Comparison of ENCODE assay signal across 19 cellular contexts in genomic region chr7:31958216-31958615, GRCh38.
DNase-seq lines count a peak whose midpoint lies in the region; ATAC-seq and TF ChIP-seq lines count a peak whose summit lies in the region.
"Had no signal": no experiment of that assay in that cellular context is flagged by ENCODE, and none has a peak within 500 bp of the region (broad histone marks: within the 10 kb centered on the region; RNA-seq: fewer than 3 reads in every experiment).

No MANE protein-coding gene starts in this region.

- peaks cover 51% of the 10 kb centered on the region for H3K4me1 Mint-ChIP-seq in chondrocyte (ENCODE audit: low read depth)
- H3K4me1 Mint-ChIP-seq in osteocyte (ENCODE audit: unreplicated experiment): peaks cover 61% of the 10 kb centered on the region
- H3K4me1 Mint-ChIP-seq: nephron progenitor cell had no signal

- no peak for ATAC-seq in GM21381 (IDR thresholded peaks at IDR 0.05; ENCODE audit: unreplicated experiment)
- ATAC-seq: left colon had no signal

- H3K27ac Mint-ChIP-seq in chondrocyte (ENCODE audit: unreplicated experiment): peak overlapping the region; percentile 47
- peak overlapping the region; percentile 56 for H3K27ac Mint-ChIP-seq in osteocyte (ENCODE audit: unreplicated experiment)
- H3K27ac Mint-ChIP-seq: activated naive CD8-positive, alpha-beta T cell; activated T-helper 1 cell treated with anti-CD3 and anti-CD28 coated beads, Interleukin-12 subunit alpha, Interleukin-12 subunit beta, Interleukin-2, Interleukin-4 antibody, amounts not matched to agents 30 ng/mL and 10 ng/mL and 1 ng/mL, durations not matched to agents 14 hours and 24 hours and 36 hours; nephron progenitor cell; type B pancreatic cell had no signal

- H3K9me3 Mint-ChIP-seq in chondrocyte (ENCODE audit: low read depth) (peaks cover 4% of the 10 kb centered on the region), osteocyte (ENCODE audit: unreplicated experiment) (no peaks in the 10 kb centered on the region)
- H3K9me3 Mint-ChIP-seq: activated T-helper 1 cell treated with anti-CD3 and anti-CD28 coated beads, Interleukin-12 subunit alpha, Interleukin-12 subunit beta, Interleukin-2, Interleukin-4 antibody, amounts not matched to agents 30 ng/mL and 10 ng/mL and 1 ng/mL, durations not matched to agents 14 hours and 24 hours and 36 hours; nephron progenitor cell; type B pancreatic cell had no signal

- no peak overlapping the region for H3K4me3 Mint-ChIP-seq in chondrocyte (ENCODE audit: unreplicated experiment)
- no peak overlapping the region for H3K4me3 Mint-ChIP-seq in osteocyte (ENCODE audit: unreplicated experiment)
- H3K4me3 Mint-ChIP-seq: activated naive CD8-positive, alpha-beta T cell; activated T-helper 1 cell treated with anti-CD3 and anti-CD28 coated beads, Interleukin-12 subunit alpha, Interleukin-12 subunit beta, Interleukin-2, Interleukin-4 antibody, amounts not matched to agents 30 ng/mL and 10 ng/mL and 1 ng/mL, durations not matched to agents 14 hours and 24 hours and 36 hours; nephron progenitor cell; type B pancreatic cell had no signal

- H3K27me3 Mint-ChIP-seq in chondrocyte (ENCODE audit: low read depth) (no peaks in the 10 kb centered on the region), osteocyte (ENCODE audit: unreplicated experiment) (no peaks in the 10 kb centered on the region)
- H3K27me3 Mint-ChIP-seq: activated naive CD8-positive, alpha-beta T cell; type B pancreatic cell had no signal

- TF ChIP-seq CTCF in chondrocyte (IDR thresholded peaks at IDR 0.05) (no peak), osteocyte (IDR thresholded peaks at IDR 0.05) (no peak)

- DNase-seq in ELR (ENCODE audit: low read depth) (peak; percentile 29), NOMO-1 (lab: John Stamatoyannopoulos, UW; ENCODE audit: unreplicated experiment in 2 of 2) (peak; percentile 47 to 79), chondrocyte (ENCODE audit: low spot score) (no peak), osteocyte (ENCODE audit: extremely low spot score, unreplicated experiment) (no peak), midbrain (lab: John Stamatoyannopoulos, UW) (no peak), SHP77 (lab: John Stamatoyannopoulos, UW) (no peak)
- DNase-seq: activated CD4-positive, CD25-positive, alpha-beta regulatory T cell treated with anti-CD3 and anti-CD28 coated beads, Interleukin-2, amount 50 U/mL, for 72 hours; brain microvascular endothelial cell; left colon; NCI-H146; NCI-H82; nephron progenitor cell; small intestine; stimulated activated CD4-positive, alpha-beta T cell treated with anti-CD3 and anti-CD28 coated beads, Interleukin-4, amount 100 ng/mL, for 1 hour; stomach had no signal

- no peaks in the 10 kb centered on the region for H3K36me3 Mint-ChIP-seq in chondrocyte (ENCODE audit: low read depth)
- peaks cover 5% of the 10 kb centered on the region for H3K36me3 Mint-ChIP-seq in osteocyte (ENCODE audit: unreplicated experiment)
- H3K36me3 Mint-ChIP-seq: activated naive CD8-positive, alpha-beta T cell; type B pancreatic cell had no signal

Comparison
In these comparisons a context has a peak if more than half of its experiments do, and no peak if none do; other contexts are left out.
1. DNase-seq: peak in ELR (single experiment) and NOMO-1 (2 of 2); none in chondrocyte (single experiment), osteocyte (single experiment), midbrain (single experiment) and SHP77 (0 of 2).